ENCODE assay signal across 26 cellular contexts in the genomic region with DNA sequence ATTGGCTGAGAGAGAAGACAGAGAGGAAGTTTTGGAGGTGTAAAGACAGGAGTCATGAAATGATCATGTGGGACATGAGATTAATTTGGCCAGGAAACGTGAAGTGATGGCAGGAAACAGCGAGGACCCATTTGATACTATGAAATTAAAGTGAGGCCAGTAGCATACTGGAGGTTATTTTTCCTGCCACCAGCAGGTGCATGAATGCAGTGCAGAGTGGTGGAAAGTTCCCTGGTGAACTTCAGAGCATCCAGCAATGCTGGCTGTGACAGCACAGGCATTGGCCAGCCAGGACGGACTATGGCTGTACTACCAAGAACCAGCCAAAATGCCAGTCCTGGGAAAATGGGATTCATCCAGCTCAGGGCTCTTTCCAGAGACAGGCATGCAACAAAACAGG.
A peak's percentile ranks its signal among the peaks of the same experiment; 100 is the strongest.
DNase-seq lines count a peak whose midpoint lies in the region; ATAC-seq, FAIRE-seq and TF ChIP-seq lines count a peak whose summit lies in the region.
"Had no signal": no experiment of that assay in that cellular context is flagged by ENCODE, and none has a peak within 500 bp of the region (broad histone marks: within the 10 kb centered on the region; RNA-seq: fewer than 3 reads in every experiment).

No MANE protein-coding gene starts in this region.

- H4K20me1 ChIP-seq in HepG2 (ENCODE audit: insufficient read depth, low read length) = no peaks in the 10 kb centered on the region
- H4K20me1 ChIP-seq: BLaER1 treated with 17β-estradiol and CSF1 and Interleukin-3, amounts not matched to agents 10 nM and 100 nM had no signal

- H3K79me2 ChIP-seq in HepG2 (ENCODE audit: insufficient read depth, low read length) = no peaks in the 10 kb centered on the region

- BruUV-seq in HepG2 (replicated peaks; lab: Mats Ljungman, UMichigan) = no TSS peak

- H3K27me3 ChIP-seq in HepG2 (ENCODE audit: control insufficient read depth in 1 of 2, insufficient read depth in 2 of 2, low read length in 2 of 2) = peaks cover 1 to 15% of the 10 kb centered on the region in 2 experiments; a peak in 3 of 5 replicates
- no peaks in the 10 kb centered on the region for H3K27me3 ChIP-seq in right lobe of liver
- no peaks in the 10 kb centered on the region for H3K27me3 ChIP-seq in endodermal cell (ENCODE audit: control insufficient read depth, insufficient read depth, low read length, poor library complexity, severe bottlenecking)
- H3K27me3 ChIP-seq: BLaER1 treated with 17β-estradiol and CSF1 and Interleukin-3, amounts not matched to agents 10 nM and 100 nM; MG63; Peyer's patch had no signal

- no peak overlapping the region for H2AFZ ChIP-seq in HepG2 (ENCODE audit: low read length)

- H3K4me1 ChIP-seq in HepG2 (ENCODE audit: insufficient read depth, low read length) (no peaks in the 10 kb centered on the region), right lobe of liver (no peaks in the 10 kb centered on the region), endodermal cell (ENCODE audit: control insufficient read depth, insufficient read depth, low read length) (peaks cover 4% of the 10 kb centered on the region)
- H3K4me1 ChIP-seq: Peyer's patch had no signal

- POLR2A ChIA-PET in HepG2 (lab: Yijun Ruan, JAX) = no interaction called here

- TF ChIP-seq POLR2A in HepG2 (IDR thresholded peaks at IDR 0.05; ENCODE audit: insufficient read depth in 1 of 2, low read depth in 2 of 2, low read length in 2 of 2) (no peak), right lobe of liver (IDR thresholded peaks at IDR 0.05) (no peak)

- no peak for TF ChIP-seq RAD21 in HepG2 (CRISPR knock-in tag; IDR thresholded peaks at IDR 0.05)

- no peak overlapping the region for H3K4me2 ChIP-seq in HepG2 (ENCODE audit: low read depth, low read length)
- H3K4me2 ChIP-seq: BLaER1 treated with 17β-estradiol and CSF1 and Interleukin-3, amounts not matched to agents 10 nM and 100 nM; SK-N-SH had no signal

- intact Hi-C loops in HepG2 (cut with micrococcal nuclease; ENCODE audit: unreplicated experiment) (no loop called here), right lobe of liver (cut with DNase I) (no loop called here), natural killer cell (cut with micrococcal nuclease) (no loop called here)

- no peak for FAIRE-seq in HepG2 (lab: Jason Lieb, UNC)
- FAIRE-seq: D721Med, GM12878 had no signal

- H3K9me3 Mint-ChIP-seq in endodermal cell = no peaks in the 10 kb centered on the region
- H3K9me3 Mint-ChIP-seq in glutamatergic neuron (ENCODE audit: unreplicated experiment) = no peaks in the 10 kb centered on the region
- H3K9me3 Mint-ChIP-seq in natural killer cell = no peaks in the 10 kb centered on the region
- H3K9me3 Mint-ChIP-seq: CD4-positive, alpha-beta T cell had no signal

- no peak overlapping the region for H3K27ac Mint-ChIP-seq in endodermal cell
- no peak overlapping the region for H3K27ac Mint-ChIP-seq in glutamatergic neuron (ENCODE audit: unreplicated experiment)
- no peak overlapping the region for H3K27ac Mint-ChIP-seq in natural killer cell
- H3K27ac Mint-ChIP-seq: CD4-positive, alpha-beta T cell had no signal

- H3K4me3 Mint-ChIP-seq in endodermal cell (no peak overlapping the region), glutamatergic neuron (ENCODE audit: unreplicated experiment) (no peak overlapping the region), natural killer cell (no peak overlapping the region)
- H3K4me3 Mint-ChIP-seq: CD4-positive, alpha-beta T cell had no signal

- in situ Hi-C loops in HepG2 (cut with HindIII; ENCODE audit: extremely low pct_ligation_motif_present, low pct_unique_long_range_greater_than_20kb) = no loop called here

- no peak overlapping the region for H3K4me3 ChIP-seq in HepG2 (replicated peaks in 1 of 3; ENCODE audit: insufficient read depth in 1 of 3, low read depth in 2 of 3, low read length in 3 of 3)
- H3K4me3 ChIP-seq in right lobe of liver = no peak overlapping the region
- H3K4me3 ChIP-seq in LNCaP clone FGC (ENCODE audit: low read depth, low read length) = no peak overlapping the region
- H3K4me3 ChIP-seq in endodermal cell (ENCODE audit: low read length) = no peak overlapping the region
- H3K4me3 ChIP-seq: BLaER1 treated with 17β-estradiol and CSF1 and Interleukin-3, amounts not matched to agents 10 nM and 100 nM; GM12878; MG63; Peyer's patch had no signal

- H3K27me3 Mint-ChIP-seq in endodermal cell (ENCODE audit: insufficient read depth) (peaks cover 27% of the 10 kb centered on the region), glutamatergic neuron (ENCODE audit: unreplicated experiment) (no peaks in the 10 kb centered on the region), natural killer cell (ENCODE audit: low read depth in 2 of 2) (peaks cover 14 to 19% of the 10 kb centered on the region in 2 donors)

- H3K36me3 ChIP-seq in HepG2 (replicated peaks in 1 of 2; ENCODE audit: control insufficient read depth in 1 of 2, insufficient read depth in 2 of 2, low read length in 2 of 2) = no peaks in the 10 kb centered on the region
- no peaks in the 10 kb centered on the region for H3K36me3 ChIP-seq in right lobe of liver
- H3K36me3 ChIP-seq in endodermal cell (ENCODE audit: control insufficient read depth, insufficient read depth, low read length) = no peaks in the 10 kb centered on the region
- H3K36me3 ChIP-seq: BLaER1 treated with 17β-estradiol and CSF1 and Interleukin-3, amounts not matched to agents 10 nM and 100 nM; MG63; Peyer's patch had no signal

- ATAC-seq in HepG2 = peak; percentile 43; the same call in 1 of the 3 replicates
- ATAC-seq in right lobe of liver = no peak
- no peak for ATAC-seq in natural killer cell
- ATAC-seq: GM12878 had no signal

- H3K9ac ChIP-seq in HepG2 (ENCODE audit: insufficient read depth, low read depth, low read length) (no peak overlapping the region), endodermal cell (ENCODE audit: extremely low read depth, low read length, poor library complexity, severe bottlenecking) (no peak overlapping the region)
- H3K9ac ChIP-seq: BLaER1 treated with 17β-estradiol and CSF1 and Interleukin-3, amounts not matched to agents 10 nM and 100 nM; SK-N-SH had no signal

- H3K9me3 ChIP-seq in HepG2 (ENCODE audit: low read length) (no peaks in the 10 kb centered on the region), right lobe of liver (no peaks in the 10 kb centered on the region), endodermal cell (ENCODE audit: control insufficient read depth, low read length) (peaks cover 6% of the 10 kb centered on the region)
- H3K9me3 ChIP-seq: MG63, Peyer's patch, SK-N-SH had no signal

- DNase-seq in HepG2 (ENCODE audit: low spot score) (no peak), right lobe of liver (no peak), LNCaP clone FGC (ENCODE audit: low read depth) (no peak), endodermal cell (no peak), islet precursor cell (no peak), glutamatergic neuron (no peak), natural killer cell (no peak)
- no peak for DNase-seq in activated CD4-positive, alpha-beta T cell treated with anti-CD3 and anti-CD28 coated beads, Interleukin-2, amount 50 U/mL, for 1 hour
- DNase-seq: 8988T; CD4-positive, alpha-beta T cell; Kasumi-1; MG63; NCI-H1048; NCI-H1694; NCI-H2029 treated with DMSO at 0.1 percent for 48 hours; NCI-H2227 treated with DMSO at 0.1 percent for 48 hours; NCI-H510A; NCI-H69; Peyer's patch; SHP77 treated with DMSO at 0.1 percent for 48 hours; SK-N-SH; SW 1271 had no signal

- WGBS in HepG2 (ENCODE audit: low lambda C conversion rate) = 9% methylated on average over 3 of the region's 3 CpGs
- 61% methylated on average over 3 of the region's 3 CpGs for WGBS in right lobe of liver (ENCODE audit: insufficient coverage, low coverage, low lambda C conversion rate, missing lambda C conversion rate)
- WGBS in endodermal cell (ENCODE audit: insufficient coverage in 1 of 2, insufficient read length in 1 of 2), 2 experiments = 85 to 97% methylated on average over 3 of the region's 3 CpGs

- H3K27ac ChIP-seq in HepG2 (ENCODE audit: extremely low read length, insufficient read depth, low read length) (no peak overlapping the region), right lobe of liver (no peak overlapping the region), endodermal cell (ENCODE audit: low read depth, low read length) (no peak overlapping the region)
- H3K27ac ChIP-seq: BLaER1 treated with 17β-estradiol and CSF1 and Interleukin-3, amounts not matched to agents 10 nM and 100 nM; HL-60; Peyer's patch had no signal

- TF ChIP-seq CTCF in HepG2 (CRISPR knock-in tag; IDR thresholded peaks at IDR 0.05) (no peak), right lobe of liver (IDR thresholded peaks at IDR 0.05) (no peak), LNCaP clone FGC (IDR thresholded peaks at IDR 0.05; ENCODE audit: control insufficient read depth, extremely low read depth, insufficient read depth) (0 out of 2 replicates have a peak, but pooled peaks have one; percentile 10), endodermal cell (conservative IDR thresholded peaks at IDR 0.05) (peak; percentile 48), glutamatergic neuron (IDR thresholded peaks at IDR 0.05; ENCODE audit: partially characterized antibody, unreplicated experiment) (no peak), natural killer cell (IDR thresholded peaks at IDR 0.05) (no peak)

- H3K36me3 Mint-ChIP-seq in endodermal cell (ENCODE audit: low read depth) (no peaks in the 10 kb centered on the region), glutamatergic neuron (ENCODE audit: unreplicated experiment) (no peaks in the 10 kb centered on the region), natural killer cell (no peaks in the 10 kb centered on the region)

- H3K4me1 Mint-ChIP-seq in endodermal cell (peaks cover 36% of the 10 kb centered on the region), glutamatergic neuron (ENCODE audit: low read depth, unreplicated experiment) (no peaks in the 10 kb centered on the region), natural killer cell (no peaks in the 10 kb centered on the region)

- TF ChIP-seq EP300 in HepG2 (IDR thresholded peaks at IDR 0.05; ENCODE audit: low read depth in 2 of 2, low read length in 2 of 2) (no peak), HepG2 (CRISPR knock-in tag; IDR thresholded peaks at IDR 0.05; ENCODE audit: borderline replicate concordance) (no peak)

- CTCF ChIA-PET in HepG2 (lab: Yijun Ruan, JAX; ENCODE audit: low intra/inter-chr PET ratio, low total read pairs) = no interaction called here

TF ChIP-seq in HepG2, 621 proteins besides CTCF, POLR2A, EP300 and RAD21 (continues in another document):
- TF ChIP-seq DR1 (CRISPR knock-in tag; IDR thresholded peaks at IDR 0.05) (no peak), BCL6 (CRISPR knock-in tag; IDR thresholded peaks at IDR 0.05) (no peak), AKAP8 (CRISPR knock-in tag; IDR thresholded peaks at IDR 0.05) (no peak), HOXA7 (CRISPR knock-in tag; IDR thresholded peaks at IDR 0.05) (no peak)
- TF ChIP-seq, protein P1, sequence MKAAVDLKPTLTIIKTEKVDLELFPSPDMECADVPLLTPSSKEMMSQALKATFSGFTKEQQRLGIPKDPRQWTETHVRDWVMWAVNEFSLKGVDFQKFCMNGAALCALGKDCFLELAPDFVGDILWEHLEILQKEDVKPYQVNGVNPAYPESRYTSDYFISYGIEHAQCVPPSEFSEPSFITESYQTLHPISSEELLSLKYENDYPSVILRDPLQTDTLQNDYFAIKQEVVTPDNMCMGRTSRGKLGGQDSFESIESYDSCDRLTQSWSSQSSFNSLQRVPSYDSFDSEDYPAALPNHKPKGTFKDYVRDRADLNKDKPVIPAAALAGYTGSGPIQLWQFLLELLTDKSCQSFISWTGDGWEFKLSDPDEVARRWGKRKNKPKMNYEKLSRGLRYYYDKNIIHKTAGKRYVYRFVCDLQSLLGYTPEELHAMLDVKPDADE (CRISPR knock-in tag; IDR thresholded peaks at IDR 0.05) = no peak

Comparison
In these comparisons a context has a peak if more than half of its experiments do, and no peak if none do; other contexts are left out.
1. CTCF ChIP-seq: peak in LNCaP clone FGC (single experiment) and endodermal cell (single experiment); none in HepG2 (single experiment), right lobe of liver (0 of 4), glutamatergic neuron (single experiment) and natural killer cell (single experiment).